In genomic region chr14:104721704-104722431, GRCh38 we compare ENCODE assay signal across 21 cellular contexts. TPM values are rescaled to one million over a fixed set of nuclear protein-coding genes. Genes with fewer than 3 reads are reported as not detected.
DNase-seq lines count a peak whose midpoint lies in the region; ATAC-seq and TF ChIP-seq lines count a peak whose summit lies in the region.
"Had no signal": no experiment of that assay in that cellular context is flagged by ENCODE, and none has a peak within 500 bp of the region (broad histone marks: within the 10 kb centered on the region; RNA-seq: fewer than 3 reads in every experiment).

No MANE protein-coding gene starts in this region.

- H3K27me3 ChIP-seq in IMR-90 (ENCODE audit: control insufficient read depth, insufficient read depth, low read length) (no peaks in the 10 kb centered on the region; the same call in 1 of the 2 replicates), ascending aorta (no peaks in the 10 kb centered on the region), right atrium auricular region (no peaks in the 10 kb centered on the region), tibial nerve (no peaks in the 10 kb centered on the region)
- H3K27me3 ChIP-seq: colonic mucosa, ovary, uterus had no signal

- no peak overlapping the region; the same call in 1 of the 2 replicates for H4K91ac ChIP-seq in IMR-90 (ENCODE audit: insufficient read depth, low read depth, low read length)

- no peaks in the 10 kb centered on the region for H3K4me1 Mint-ChIP-seq in T-helper 17 cell

- no peak overlapping the region for H3K27ac ChIP-seq in IMR-90 (ENCODE audit: insufficient read depth, low read length)
- H3K27ac ChIP-seq in ascending aorta: peak overlapping the region; percentile 84 to 89
- H3K27ac ChIP-seq in right atrium auricular region: peak overlapping the region; percentile 89 to 94
- H3K27ac ChIP-seq in tibial nerve: peak overlapping the region; percentile 42 to 78 (median 67)
- H3K27ac ChIP-seq: colonic mucosa, ovary, WERI-Rb-1 had no signal

- no peak overlapping the region; the same call in 1 of the 2 replicates for H2AK5ac ChIP-seq in IMR-90 (ENCODE audit: low read depth, low read length)

- no peak overlapping the region for H2BK5ac ChIP-seq in IMR-90 (ENCODE audit: low read depth, low read length, poor library complexity, severe bottlenecking)

- no peak overlapping the region for H2BK15ac ChIP-seq in IMR-90 (ENCODE audit: low read depth, low read length)

- DNase-seq in IMR-90 (peak; percentile 34), ascending aorta (ENCODE audit: low spot score in 2 of 2) (peak; percentile 69 to 79), right atrium auricular region (ENCODE audit: low spot score) (no peak), tibial nerve (ENCODE audit: low spot score in 2 of 2) (no peak), T-helper 17 cell (no peak), HT-29 (ENCODE audit: low spot score) (no peak), SKM-1 (lab: John Stamatoyannopoulos, UW; ENCODE audit: unreplicated experiment) (no peak)
- DNase-seq: activated CD4-positive, alpha-beta T cell treated with anti-CD3 and anti-CD28 coated beads, Interleukin-2, amount 50 U/mL, for 4 hours; activated naive CD4-positive, alpha-beta T cell treated with Interleukin-2 at 50 U/mL for 16 hours; activated T-cell treated with anti-CD3 and anti-CD28 coated beads for 4 hours; colonic mucosa; foreskin melanocyte; left colon; mucosa of descending colon; NCI-H226; ovary; stimulated activated CD4-positive, alpha-beta T cell treated with anti-CD3 and anti-CD28 coated beads, Interleukin-2, amount 100 ng/mL, for 48 hours; T-cell; uterus; WERI-Rb-1 had no signal

- H2BK120ac ChIP-seq in IMR-90 (ENCODE audit: low read depth, low read length): no peak overlapping the region

- peak overlapping the region; percentile 66; the same call in 1 of the 2 replicates for H3K18ac ChIP-seq in IMR-90 (ENCODE audit: low read depth, low read length)

- no CpG with 5 or more reads among the region's 17 CpGs for WGBS in IMR-90 (ENCODE audit: extremely low coverage in 2 of 2, insufficient read length in 1 of 2), 2 experiments
- 65 to 66% methylated on average over 15 to 17 of the region's 17 CpGs for WGBS in tibial nerve, 2 donors

- H3K23ac ChIP-seq in IMR-90 (ENCODE audit: low read depth, low read length): no peak overlapping the region

- no peaks in the 10 kb centered on the region for H3K9me1 ChIP-seq in IMR-90 (ENCODE audit: insufficient read depth, low read length)

- CTCF ChIA-PET in IMR-90 (lab: Yijun Ruan, JAX): no interaction called here

- H4K5ac ChIP-seq in IMR-90 (ENCODE audit: low read depth, low read length): no peak overlapping the region

- TF ChIP-seq POLR2A in IMR-90 (IDR thresholded peaks at IDR 0.05; ENCODE audit: low read depth, low read length) (no peak), tibial nerve (IDR thresholded peaks at IDR 0.05) (no peak)

- intact Hi-C loops in IMR-90 (cut with micrococcal nuclease): loop anchor here (5.0 kb wide), 1 partner anchor 70 kb away; no protein-coding TSS in a partner anchor
- intact Hi-C loops in ascending aorta (cut with DNase I): no loop called here

- no peak overlapping the region for H3K56ac ChIP-seq in IMR-90 (ENCODE audit: extremely low read depth, insufficient read depth, low read length)

- no peak overlapping the region for H3K27ac Mint-ChIP-seq in T-helper 17 cell

- H2BK20ac ChIP-seq in IMR-90 (ENCODE audit: low read depth, low read length): no peak overlapping the region

- no peak overlapping the region for H3K4me3 ChIP-seq in IMR-90 (ENCODE audit: insufficient read depth, low read depth, low read length)
- H3K4me3 ChIP-seq in ascending aorta: no peak overlapping the region
- H3K4me3 ChIP-seq in right atrium auricular region: no peak overlapping the region
- no peak overlapping the region for H3K4me3 ChIP-seq in tibial nerve
- H3K4me3 ChIP-seq: colonic mucosa, mucosa of descending colon, ovary, skin epidermis, uterus had no signal

- H3K27me3 Mint-ChIP-seq in T-helper 17 cell: no peaks in the 10 kb centered on the region
- H3K27me3 Mint-ChIP-seq: T-cell had no signal

- no peak overlapping the region for H4K8ac ChIP-seq in IMR-90 (ENCODE audit: low read depth in 2 of 2, low read length in 2 of 2)

- peaks cover 23% of the 10 kb centered on the region for H3K4me1 ChIP-seq in IMR-90 (ENCODE audit: control insufficient read depth, insufficient read depth, low read length)
- peaks cover 23 to 47% of the 10 kb centered on the region in 2 donors for H3K4me1 ChIP-seq in ascending aorta
- peaks cover 3 to 76% of the 10 kb centered on the region in 2 donors for H3K4me1 ChIP-seq in right atrium auricular region
- H3K4me1 ChIP-seq in tibial nerve: peaks cover 0 to 59% (median 37%) of the 10 kb centered on the region in 4 donors

- dilution Hi-C loops in IMR-90 (cut with HindIII; ENCODE audit: low sequenced_read_pairs, unreplicated experiment): no loop called here

- ATAC-seq in IMR-90 (ENCODE audit: low read depth): no peak
- no peak for ATAC-seq in T-helper 17 cell
- ATAC-seq: left colon, mucosa of descending colon, T-cell had no signal

- peaks cover 25% of the 10 kb centered on the region for H4K20me1 ChIP-seq in IMR-90 (ENCODE audit: insufficient read depth, low read length)

- H3K4me2 ChIP-seq in IMR-90 (ENCODE audit: low read depth, low read length): 0 out of 2 replicates have a peak overlapping the region, but pooled peaks have one; percentile 24

- BruUV-seq in IMR-90 (replicated peaks; lab: Mats Ljungman, UMichigan): no TSS peak

- no peak overlapping the region for H3K4ac ChIP-seq in IMR-90 (ENCODE audit: low read depth, low read length)

- H3K36me3 Mint-ChIP-seq in T-helper 17 cell (ENCODE audit: low read depth): peaks cover 2% of the 10 kb centered on the region

- no peak for TF ChIP-seq EP300 in tibial nerve (IDR thresholded peaks at IDR 0.05)

- in situ Hi-C loops in IMR-90 (cut with MboI; ENCODE audit: low sequenced_read_pairs): no loop called here

- H3K9me3 ChIP-seq in IMR-90 (ENCODE audit: control insufficient read depth, insufficient read depth, low read length) (no peaks in the 10 kb centered on the region), ascending aorta (no peaks in the 10 kb centered on the region), right atrium auricular region (no peaks in the 10 kb centered on the region), tibial nerve (no peaks in the 10 kb centered on the region), T-helper 17 cell (ENCODE audit: control insufficient read depth, low read length, poor library complexity, severe bottlenecking) (no peaks in the 10 kb centered on the region)
- H3K9me3 ChIP-seq: colonic mucosa, mucosa of descending colon, ovary, uterus had no signal

- H3K14ac ChIP-seq in IMR-90 (replicated peaks; ENCODE audit: low read depth, low read length): no peak overlapping the region

- peak overlapping the region; percentile 73 for H2AK9ac ChIP-seq in IMR-90 (replicated peaks; ENCODE audit: low read depth, low read length, poor library complexity)

- H3K9ac ChIP-seq in IMR-90 (ENCODE audit: low read depth, low read length): no peak overlapping the region

- TF ChIP-seq CTCF in IMR-90 (conservative IDR thresholded peaks at IDR 0.05; ENCODE audit: low read depth, low read length) (no peak), ascending aorta (IDR thresholded peaks at IDR 0.05) (no peak), right atrium auricular region (IDR thresholded peaks at IDR 0.05) (no peak), tibial nerve (IDR thresholded peaks at IDR 0.05) (no peak)

- peaks cover 23% of the 10 kb centered on the region for H3K36me3 ChIP-seq in IMR-90 (ENCODE audit: control insufficient read depth, insufficient read depth, low read length)
- H3K36me3 ChIP-seq in ascending aorta: peaks cover 13 to 28% of the 10 kb centered on the region in 2 donors
- peaks cover 8% of the 10 kb centered on the region for H3K36me3 ChIP-seq in right atrium auricular region
- peaks cover 0 to 43% (median 0%) of the 10 kb centered on the region in 3 donors for H3K36me3 ChIP-seq in tibial nerve
- H3K36me3 ChIP-seq: colonic mucosa, ovary, uterus, WERI-Rb-1 had no signal

- no peak overlapping the region for H2AFZ ChIP-seq in IMR-90 (replicated peaks; ENCODE audit: low read length, poor library complexity)

- TF ChIP-seq RAD21 in IMR-90 (IDR thresholded peaks at IDR 0.05; ENCODE audit: low read length): no peak

- H3K4me3 Mint-ChIP-seq in T-helper 17 cell: no peak overlapping the region

- POLR2A ChIA-PET in IMR-90 (lab: Charles Lee; ENCODE audit: unreplicated experiment): no interaction called here

- peaks cover 12 to 21% of the 10 kb centered on the region in 2 experiments; a peak in 2 of 4 replicates for H3K79me1 ChIP-seq in IMR-90 (ENCODE audit: low read depth in 1 of 2, low read length in 2 of 2)

TF ChIP-seq in IMR-90, 13 proteins besides CTCF, POLR2A, EP300 and RAD21 (continues in another document):
- TF ChIP-seq MAFK (IDR thresholded peaks at IDR 0.05; ENCODE audit: low read depth, low read length): no peak
- no peak for TF ChIP-seq RFX5 (IDR thresholded peaks at IDR 0.05; ENCODE audit: low read depth, low read length)
- no peak for TF ChIP-seq BHLHE40 (IDR thresholded peaks at IDR 0.05; ENCODE audit: low read depth, low read length)
- TF ChIP-seq MAZ (IDR thresholded peaks at IDR 0.05; ENCODE audit: borderline replicate concordance, low read depth, low read length): no peak

RNA-seq across cellular contexts. Expression of gene ADSS1, which starts 2.2 kb away (rescaled TPM):
- total RNA-seq in IMR-90 (2012; rRNA removed) (1.8 and 2.5 TPM in 2 replicates), ascending aorta (30.2 TPM), right atrium auricular region (100 to 1,000 TPM; 113 to 158 TPM), tibial nerve (10 to 100 TPM in 1 of 4 donors, 1 to 10 TPM in 3; 4.8 to 11.4 (median 6.3) TPM), T-helper 17 cell (1 to 10 TPM; 2.4 to 2.9 TPM)
- 3.9 and 5.2 TPM in 2 replicates for polyA plus RNA-seq in IMR-90 (2012; rRNA removed)
- 5.9 and 6.5 TPM in 2 replicates for polyA plus RNA-seq in IMR-90 (2012; cell fraction: cytosol; rRNA removed)
- polyA plus RNA-seq in IMR-90 (2012; cell fraction: nucleus; rRNA removed; ENCODE audit: low replicate concordance): 28.6 and 32.1 TPM in 2 replicates
- total RNA-seq in HT-29 (2014; rRNA removed; shearing (Covaris generic)): 2.1 and 8.3 TPM in 2 replicates

RNA-seq across cellular contexts. Expression of gene SIVA1, which starts 31.1 kb away (rescaled TPM):
- total RNA-seq in IMR-90 (2012; rRNA removed) (132 and 166 TPM in 2 replicates), ascending aorta (410 TPM), right atrium auricular region (100 to 1,000 TPM; 137 to 238 TPM), tibial nerve (100 to 1,000 TPM; 260 to 422 (median 378) TPM), T-helper 17 cell (10 to 100 TPM; 76.2 to 85.7 TPM)
- polyA plus RNA-seq in IMR-90 (2012; rRNA removed): 184 and 248 TPM in 2 replicates
- 392 and 403 TPM in 2 replicates for polyA plus RNA-seq in IMR-90 (2012; cell fraction: cytosol; rRNA removed)
- polyA plus RNA-seq in IMR-90 (2012; cell fraction: nucleus; rRNA removed; ENCODE audit: low replicate concordance): 69.2 and 188 TPM in 2 replicates
- 243 and 250 TPM in 2 replicates for total RNA-seq in HT-29 (2014; rRNA removed; shearing (Covaris generic))

RNA-seq across cellular contexts. Expression of gene INF2, which starts 32.5 kb away (rescaled TPM):
- total RNA-seq in IMR-90 (2012; rRNA removed) (16.8 and 20.0 TPM in 2 replicates), ascending aorta (249 TPM), right atrium auricular region (10 to 100 TPM; 21.9 to 43.5 TPM), tibial nerve (100 to 1,000 TPM; 217 to 256 (median 239) TPM), T-helper 17 cell (10 to 100 TPM; 61.0 to 76.1 TPM)
- 62.1 and 76.2 TPM in 2 replicates for polyA plus RNA-seq in IMR-90 (2012; rRNA removed)
- 39.3 and 68.1 TPM in 2 replicates for polyA plus RNA-seq in IMR-90 (2012; cell fraction: cytosol; rRNA removed)
- polyA plus RNA-seq in IMR-90 (2012; cell fraction: nucleus; rRNA removed; ENCODE audit: low replicate concordance): 179 and 366 TPM in 2 replicates
- 293 and 322 TPM in 2 replicates for total RNA-seq in HT-29 (2014; rRNA removed; shearing (Covaris generic))

Comparison
In these comparisons a context has a peak if more than half of its experiments do, and no peak if none do; other contexts are left out.
1. DNase-seq: peak in IMR-90 (single experiment) and ascending aorta (2 of 2); none in right atrium auricular region (single experiment), tibial nerve (0 of 2), T-helper 17 cell (0 of 3), HT-29 (single experiment) and SKM-1 (single experiment).